1 cellular context compared by ENCODE assay signal in the genomic region with DNA sequence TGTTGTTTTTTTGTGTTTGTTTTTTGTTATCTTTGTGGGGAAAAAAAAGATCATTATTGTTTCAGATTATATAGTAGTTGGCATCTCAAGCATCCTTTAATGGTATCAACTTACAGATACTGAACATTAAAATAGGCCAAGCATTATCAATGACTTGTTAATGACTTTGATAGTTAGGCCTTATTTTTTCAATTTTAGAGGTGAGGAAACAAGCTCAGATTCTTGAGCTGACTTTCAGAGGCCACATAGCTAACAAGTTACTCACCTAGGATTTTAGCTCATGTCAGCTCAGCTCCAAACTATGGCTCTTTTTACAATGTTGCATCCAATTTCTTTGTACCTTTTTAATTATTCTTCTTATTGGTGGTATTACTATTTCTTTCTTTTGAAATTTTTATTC.
TF ChIP-seq lines count a peak whose summit lies in the region.

No MANE protein-coding gene starts in this region.

TF ChIP-seq in HCT116, 20 proteins besides CTCF, POLR2A, EP300 and RAD21 (continued from another document):
- no peak for TF ChIP-seq ZFX (IDR thresholded peaks at IDR 0.05)
